In genomic region chr18:51503351-51503750, GRCh38 we compare ENCODE assay signal across 6 cellular contexts.
"Had no signal": no experiment of that assay in that cellular context is flagged by ENCODE, and none has a peak within 500 bp of the region (broad histone marks: within the 10 kb centered on the region; RNA-seq: fewer than 3 reads in every experiment).

No MANE protein-coding gene starts in this region.

- ATAC-seq: GM23338, K562 had no signal

- H3K4me3 ChIP-seq: GM23338, K562 had no signal

- DNase-seq: H9, HCEC 1CT, IMR-90, KG1 had no signal
